15 cellular contexts compared by ENCODE assay signal in genomic region chr2:239722760-239723448, GRCh38.
"Had no signal": no experiment of that assay in that cellular context is flagged by ENCODE, and none has a peak within 500 bp of the region (broad histone marks: within the 10 kb centered on the region; RNA-seq: fewer than 3 reads in every experiment).

No MANE protein-coding gene starts in this region.

- H3K4me3 ChIP-seq: hepatocyte, uterus had no signal

- H3K27ac Mint-ChIP-seq: activated CD8-positive, alpha-beta T cell treated with anti-CD3 and anti-CD28 coated beads, Interleukin-2, amount 10 ng/mL, durations not matched to agents 7 days and 5 days; activated naive CD8-positive, alpha-beta T cell treated with anti-CD3 and anti-CD28 coated beads, Interleukin-2, amount 10 ng/mL, durations not matched to agents 7 days and 5 days; naive thymus-derived CD4-positive, alpha-beta T cell; progenitor cell of endocrine pancreas had no signal

- H3K4me1 Mint-ChIP-seq: activated naive CD8-positive, alpha-beta T cell treated with anti-CD3 and anti-CD28 coated beads, Interleukin-2, amount 10 ng/mL, durations not matched to agents 7 days and 5 days; naive thymus-derived CD4-positive, alpha-beta T cell had no signal

- H3K79me2 ChIP-seq: hepatocyte had no signal

- FAIRE-seq: astrocyte had no signal

- H3K36me3 ChIP-seq: neutrophil, uterus had no signal

- ATAC-seq: activated CD8-positive, alpha-beta T cell treated with anti-CD3 and anti-CD28 coated beads, Interleukin-2, amount 10 ng/mL, durations not matched to agents 7 days and 5 days; naive thymus-derived CD4-positive, alpha-beta T cell; right cardiac atrium had no signal

- H3K36me3 Mint-ChIP-seq: activated naive CD8-positive, alpha-beta T cell treated with anti-CD3 and anti-CD28 coated beads, Interleukin-2, amount 10 ng/mL, durations not matched to agents 7 days and 5 days; naive thymus-derived CD4-positive, alpha-beta T cell had no signal

- H3K27me3 ChIP-seq: hepatocyte, neutrophil, uterus had no signal

- H3K9me3 ChIP-seq: neutrophil, uterus had no signal

- DNase-seq: activated CD8-positive, alpha-beta T cell treated with anti-CD3 and anti-CD28 coated beads, Interleukin-2, amount 10 ng/mL, durations not matched to agents 7 days and 5 days; activated naive CD8-positive, alpha-beta T cell treated with anti-CD3 and anti-CD28 coated beads, Interleukin-2, amount 10 ng/mL, durations not matched to agents 7 days and 5 days; activated T-cell treated with anti-CD3 and anti-CD28 coated beads, Interleukin-2, amount 50 U/mL, for 1 hour; cortex of kidney; effector memory CD4-positive, alpha-beta T cell; stimulated activated CD4-positive, alpha-beta T cell treated with anti-CD3 and anti-CD28 coated beads, Interleukin-12 subunit alpha, Interleukin-12 subunit beta, amount 100 ng/mL, for 4 hours; stimulated activated naive CD4-positive, alpha-beta T cell treated with Interleukin-2 at 50 U/mL for 16 hours; T-helper 9 cell had no signal

- H3K4me3 Mint-ChIP-seq: activated CD8-positive, alpha-beta T cell treated with anti-CD3 and anti-CD28 coated beads, Interleukin-2, amount 10 ng/mL, durations not matched to agents 7 days and 5 days; activated naive CD8-positive, alpha-beta T cell treated with anti-CD3 and anti-CD28 coated beads, Interleukin-2, amount 10 ng/mL, durations not matched to agents 7 days and 5 days; naive thymus-derived CD4-positive, alpha-beta T cell had no signal

- H3K27ac ChIP-seq: hepatocyte, neutrophil, uterus had no signal

- H2AFZ ChIP-seq: hepatocyte had no signal

- H3K4me1 ChIP-seq: uterus had no signal

- H3K4me2 ChIP-seq: hepatocyte had no signal

- H3K27me3 Mint-ChIP-seq: activated naive CD8-positive, alpha-beta T cell treated with anti-CD3 and anti-CD28 coated beads, Interleukin-2, amount 10 ng/mL, durations not matched to agents 7 days and 5 days; naive thymus-derived CD4-positive, alpha-beta T cell had no signal
